In the genomic region with DNA sequence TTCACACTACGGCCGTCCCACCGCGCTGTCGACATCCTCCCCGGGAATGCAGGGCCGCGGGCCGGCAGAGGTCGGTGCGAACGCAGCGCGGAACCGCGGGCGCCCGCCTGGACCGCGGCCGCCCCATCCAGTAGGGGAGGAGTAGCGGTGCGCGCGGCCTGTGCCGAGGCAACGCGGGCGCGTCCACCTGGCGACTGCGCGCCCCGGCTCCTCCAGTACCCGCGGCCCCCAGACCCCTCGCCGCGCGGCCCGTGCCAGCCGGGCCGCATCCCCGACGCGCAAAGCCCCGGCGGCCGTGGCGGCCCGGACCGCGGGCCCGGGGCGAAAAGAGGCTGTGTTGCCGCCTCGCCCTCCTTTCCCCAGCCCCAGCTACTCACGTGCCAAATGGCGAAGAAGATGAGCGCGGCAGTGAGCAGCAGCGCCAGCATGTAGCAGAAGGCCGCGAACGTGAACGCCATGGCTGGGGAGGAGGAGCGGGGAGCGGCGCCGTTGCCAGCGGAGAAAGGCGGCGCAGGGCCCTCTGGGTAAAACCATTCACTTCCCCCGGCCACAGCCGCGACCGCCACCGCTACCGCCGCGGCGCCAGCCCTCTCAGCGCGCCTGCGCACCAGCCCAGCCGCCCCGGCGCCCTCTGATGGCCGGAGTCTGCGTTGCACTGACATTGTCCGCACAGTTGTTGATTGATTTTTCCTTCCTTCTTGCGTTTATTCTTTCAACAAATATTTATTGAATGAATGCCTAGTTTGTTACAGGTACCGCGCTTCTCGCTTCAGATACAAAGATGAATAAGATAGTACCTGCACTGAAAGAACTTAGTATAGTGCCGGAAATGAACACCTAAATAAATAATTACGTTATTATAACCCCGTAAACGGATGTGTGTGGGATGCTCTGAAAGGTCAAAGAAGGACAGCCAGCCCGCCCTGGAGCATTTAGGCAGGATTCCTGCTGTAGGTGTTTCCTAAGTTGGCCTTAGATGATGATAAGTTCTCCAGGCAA, we compare ENCODE assay signal across 1 cellular context.
TF ChIP-seq lines count a peak whose summit lies in the region.

CNIH1 (minus strand) TSS at position 505 of the 999 bp plus-strand sequence; CDS start at position 458, 47 bp downstream.

TF ChIP-seq in GM12878, 131 proteins besides CTCF, POLR2A, EP300 and RAD21 (continued from another document):
- TF ChIP-seq, protein P1, sequence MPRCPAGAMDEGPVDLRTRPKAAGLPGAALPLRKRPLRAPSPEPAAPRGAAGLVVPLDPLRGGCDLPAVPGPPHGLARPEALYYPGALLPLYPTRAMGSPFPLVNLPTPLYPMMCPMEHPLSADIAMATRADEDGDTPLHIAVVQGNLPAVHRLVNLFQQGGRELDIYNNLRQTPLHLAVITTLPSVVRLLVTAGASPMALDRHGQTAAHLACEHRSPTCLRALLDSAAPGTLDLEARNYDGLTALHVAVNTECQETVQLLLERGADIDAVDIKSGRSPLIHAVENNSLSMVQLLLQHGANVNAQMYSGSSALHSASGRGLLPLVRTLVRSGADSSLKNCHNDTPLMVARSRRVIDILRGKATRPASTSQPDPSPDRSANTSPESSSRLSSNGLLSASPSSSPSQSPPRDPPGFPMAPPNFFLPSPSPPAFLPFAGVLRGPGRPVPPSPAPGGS (IDR thresholded peaks at IDR 0.05; ENCODE audit: borderline replicate concordance, insufficient read depth, low read depth, low read length, poor library complexity, severe bottlenecking): no peak
- peak; percentile 65 for TF ChIP-seq NR2C1 (IDR thresholded peaks at IDR 0.05)
- peak; percentile 80 for TF ChIP-seq NRF1 (conservative IDR thresholded peaks at IDR 0.05; ENCODE audit: low read depth, low read length)
- TF ChIP-seq HSF1 (IDR thresholded peaks at IDR 0.05; ENCODE audit: low read depth, low read length): no peak
- TF ChIP-seq PAX5 (IDR thresholded peaks at IDR 0.05; ENCODE audit: borderline replicate concordance, low read depth, low read length): peak; percentile 62; the same call in 1 of the 2 replicates
- peak; percentile 67; the same call in 1 of the 2 replicates for TF ChIP-seq SMARCA5 (IDR thresholded peaks at IDR 0.05)
- TF ChIP-seq ZBTB33 (IDR thresholded peaks at IDR 0.05): no peak
- TF ChIP-seq ZNF274 (IDR thresholded peaks at IDR 0.05; ENCODE audit: insufficient read depth, insufficient read length): no peak
- TF ChIP-seq REST (IDR thresholded peaks at IDR 0.05; ENCODE audit: low read depth, low read length): no peak
- no peak for TF ChIP-seq MEF2A (IDR thresholded peaks at IDR 0.05; ENCODE audit: insufficient read depth, low read depth, low read length)
- no peak for TF ChIP-seq ZNF384 (IDR thresholded peaks at IDR 0.05; ENCODE audit: borderline replicate concordance, low read depth, low read length)
- no peak for TF ChIP-seq NR2C2 (IDR thresholded peaks at IDR 0.05; ENCODE audit: borderline replicate concordance, control insufficient read depth, insufficient read length, low read depth)
- peak; percentile 83; the same call in 1 of the 2 replicates for TF ChIP-seq SIN3A (IDR thresholded peaks at IDR 0.05; ENCODE audit: low read depth, low read length)
- no peak for TF ChIP-seq SREBF2 (IDR thresholded peaks at IDR 0.05; ENCODE audit: low read length)
- TF ChIP-seq HCFC1 (IDR thresholded peaks at IDR 0.05; ENCODE audit: low read length): peak; percentile 52; the same call in 1 of the 2 replicates
- TF ChIP-seq CHD1 (IDR thresholded peaks at IDR 0.05; ENCODE audit: low read depth, low read length): 0 out of 2 replicates have a peak, but pooled peaks have one; percentile 15
- TF ChIP-seq ZNF217 (IDR thresholded peaks at IDR 0.05): peak; percentile 53; the same call in 1 of the 2 replicates
- TF ChIP-seq ESRRA (IDR thresholded peaks at IDR 0.05; ENCODE audit: low read length): no peak
- peak; percentile 90; the same call in 1 of the 2 replicates for TF ChIP-seq RB1 (IDR thresholded peaks at IDR 0.05; ENCODE audit: borderline replicate concordance)
- TF ChIP-seq NBN (IDR thresholded peaks at IDR 0.05): no peak
- TF ChIP-seq IRF4 (IDR thresholded peaks at IDR 0.05; ENCODE audit: low read depth, low read length): no peak
- TF ChIP-seq, protein P2, sequence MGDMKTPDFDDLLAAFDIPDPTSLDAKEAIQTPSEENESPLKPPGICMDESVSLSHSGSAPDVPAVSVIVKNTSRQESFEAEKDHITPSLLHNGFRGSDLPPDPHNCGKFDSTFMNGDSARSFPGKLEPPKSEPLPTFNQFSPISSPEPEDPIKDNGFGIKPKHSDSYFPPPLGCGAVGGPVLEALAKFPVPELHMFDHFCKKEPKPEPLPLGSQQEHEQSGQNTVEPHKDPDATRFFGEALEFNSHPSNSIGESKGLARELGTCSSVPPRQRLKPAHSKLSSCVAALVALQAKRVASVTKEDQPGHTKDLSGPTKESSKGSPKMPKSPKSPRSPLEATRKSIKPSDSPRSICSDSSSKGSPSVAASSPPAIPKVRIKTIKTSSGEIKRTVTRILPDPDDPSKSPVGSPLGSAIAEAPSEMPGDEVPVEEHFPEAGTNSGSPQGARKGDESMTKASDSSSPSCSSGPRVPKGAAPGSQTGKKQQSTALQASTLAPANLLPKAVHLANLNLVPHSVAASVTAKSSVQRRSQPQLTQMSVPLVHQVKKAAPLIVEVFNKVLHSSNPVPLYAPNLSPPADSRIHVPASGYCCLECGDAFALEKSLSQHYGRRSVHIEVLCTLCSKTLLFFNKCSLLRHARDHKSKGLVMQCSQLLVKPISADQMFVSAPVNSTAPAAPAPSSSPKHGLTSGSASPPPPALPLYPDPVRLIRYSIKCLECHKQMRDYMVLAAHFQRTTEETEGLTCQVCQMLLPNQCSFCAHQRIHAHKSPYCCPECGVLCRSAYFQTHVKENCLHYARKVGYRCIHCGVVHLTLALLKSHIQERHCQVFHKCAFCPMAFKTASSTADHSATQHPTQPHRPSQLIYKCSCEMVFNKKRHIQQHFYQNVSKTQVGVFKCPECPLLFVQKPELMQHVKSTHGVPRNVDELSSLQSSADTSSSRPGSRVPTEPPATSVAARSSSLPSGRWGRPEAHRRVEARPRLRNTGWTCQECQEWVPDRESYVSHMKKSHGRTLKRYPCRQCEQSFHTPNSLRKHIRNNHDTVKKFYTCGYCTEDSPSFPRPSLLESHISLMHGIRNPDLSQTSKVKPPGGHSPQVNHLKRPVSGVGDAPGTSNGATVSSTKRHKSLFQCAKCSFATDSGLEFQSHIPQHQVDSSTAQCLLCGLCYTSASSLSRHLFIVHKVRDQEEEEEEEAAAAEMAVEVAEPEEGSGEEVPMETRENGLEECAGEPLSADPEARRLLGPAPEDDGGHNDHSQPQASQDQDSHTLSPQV (IDR thresholded peaks at IDR 0.05): peak; percentile 48; the same call in 1 of the 2 replicates
- TF ChIP-seq BHLHE40 (IDR thresholded peaks at IDR 0.05; ENCODE audit: borderline replicate concordance in 1 of 2, low read depth in 2 of 2, low read length in 1 of 2): peak; percentile 90 to 97
